6 cellular contexts compared by ENCODE assay signal in the genomic region with DNA sequence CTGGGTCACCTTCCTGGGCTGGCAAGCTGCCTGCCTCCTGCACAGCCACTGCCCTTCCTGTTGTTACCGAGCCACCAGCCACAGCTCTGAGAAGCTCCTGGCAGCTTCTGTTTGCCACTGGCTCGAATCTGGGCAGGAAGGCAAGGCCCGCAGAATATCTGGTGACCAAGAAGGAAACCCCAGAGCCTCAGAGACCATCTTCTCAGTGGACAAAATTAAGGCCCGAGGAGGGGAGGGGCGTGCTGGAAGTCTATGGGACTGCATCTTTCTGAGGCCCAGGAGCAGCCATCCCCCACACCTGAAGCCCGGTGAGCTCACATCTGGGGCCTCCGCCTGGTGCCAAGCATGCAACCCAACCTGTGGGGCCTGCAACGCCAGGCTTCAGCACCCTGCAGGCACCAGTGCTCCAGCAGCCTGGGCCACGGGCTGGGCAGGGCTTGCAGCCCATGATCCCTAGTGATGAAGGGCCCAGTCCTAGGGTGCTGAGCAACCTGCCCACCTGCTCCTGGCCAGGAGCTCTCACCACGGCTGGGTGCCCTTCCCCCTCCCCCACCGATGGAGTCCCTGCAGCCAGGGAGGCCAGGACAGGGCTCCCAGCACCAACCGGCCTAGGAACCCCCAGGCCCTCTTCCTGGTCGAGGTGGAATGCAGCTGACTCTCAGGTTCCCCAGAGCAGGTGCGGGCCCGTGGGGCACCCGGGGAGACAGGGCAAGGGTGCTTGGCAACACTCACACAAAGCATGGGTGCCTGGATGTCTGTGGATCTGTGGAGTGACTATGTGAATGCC. TPM values are rescaled to one million over a fixed set of nuclear protein-coding genes. Genes with fewer than 3 reads are reported as not detected.
A peak's percentile ranks its signal among the peaks of the same experiment; 100 is the strongest.
DNase-seq lines count a peak whose midpoint lies in the region; ATAC-seq lines count a peak whose summit lies in the region.

No MANE protein-coding gene starts in this region.

- ATAC-seq in stimulated activated naive CD8-positive, alpha-beta T cell treated with anti-CD3 and anti-CD28 coated beads, Interleukin-15, Interleukin-2, amounts not matched to agents 100 U/mL and 50 U/mL, for 24 hours = no peak

- peaks cover 20% of the 10 kb centered on the region for H3K4me1 Mint-ChIP-seq in stimulated activated naive CD8-positive, alpha-beta T cell treated with anti-CD3 and anti-CD28 coated beads, Interleukin-15, Interleukin-2, amounts not matched to agents 100 ng/mL and 50 ng/mL, for 24 hours (ENCODE audit: low read depth)

- no peak for DNase-seq in stimulated activated naive CD8-positive, alpha-beta T cell treated with anti-CD3 and anti-CD28 coated beads, Interleukin-15, Interleukin-2, amounts not matched to agents 100 U/mL and 50 U/mL, for 24 hours
- DNase-seq in ACHN (no peak), ureter (ENCODE audit: low spot score) (no peak), Kasumi-1 (lab: John Stamatoyannopoulos, UW) (no peak)

- no peak overlapping the region for H3K27ac Mint-ChIP-seq in stimulated activated naive CD8-positive, alpha-beta T cell treated with anti-CD3 and anti-CD28 coated beads, Interleukin-15, Interleukin-2, amounts not matched to agents 100 ng/mL and 50 ng/mL, for 24 hours

- peak overlapping the region; percentile 66 for H3K4me3 ChIP-seq in iPS-11a (ENCODE audit: low read depth, low read length)

- peaks cover 5% of the 10 kb centered on the region for H3K36me3 Mint-ChIP-seq in stimulated activated naive CD8-positive, alpha-beta T cell treated with anti-CD3 and anti-CD28 coated beads, Interleukin-15, Interleukin-2, amounts not matched to agents 100 ng/mL and 50 ng/mL, for 24 hours (ENCODE audit: low read depth)

- in situ Hi-C loops in ACHN (cut with HindIII; ENCODE audit: low pct_ligation_motif_present, low pct_unique_long_range_greater_than_20kb, low sequenced_read_pairs) = no loop called here

- no peaks in the 10 kb centered on the region for H3K27me3 Mint-ChIP-seq in stimulated activated naive CD8-positive, alpha-beta T cell treated with anti-CD3 and anti-CD28 coated beads, Interleukin-15, Interleukin-2, amounts not matched to agents 100 ng/mL and 50 ng/mL, for 24 hours

- H3K9me3 Mint-ChIP-seq in stimulated activated naive CD8-positive, alpha-beta T cell treated with anti-CD3 and anti-CD28 coated beads, Interleukin-15, Interleukin-2, amounts not matched to agents 100 ng/mL and 50 ng/mL, for 24 hours = peaks cover 3% of the 10 kb centered on the region

- peak overlapping the region; percentile 71 for H3K4me3 Mint-ChIP-seq in stimulated activated naive CD8-positive, alpha-beta T cell treated with anti-CD3 and anti-CD28 coated beads, Interleukin-15, Interleukin-2, amounts not matched to agents 100 ng/mL and 50 ng/mL, for 24 hours

RNA-seq across cellular contexts. Expression of gene CPTP, which starts 0.9 kb away (rescaled TPM):
- 21.4 TPM for total RNA-seq in ureter

RNA-seq across cellular contexts. Expression of gene INTS11, which starts 1.0 kb away (rescaled TPM):
- 132 TPM for total RNA-seq in ureter

RNA-seq across cellular contexts. Expression of gene TAS1R3, which starts 5.6 kb away (rescaled TPM):
- 0.42 TPM for total RNA-seq in ureter

RNA-seq across cellular contexts. Expression of gene PUSL1, which starts 17.1 kb away (rescaled TPM):
- total RNA-seq in ureter = 29.0 TPM

RNA-seq across cellular contexts. Expression of gene ACAP3, which starts 17.8 kb away (rescaled TPM):
- total RNA-seq in ureter = 77.6 TPM
